In genomic region chr11:120167659-120168058, GRCh38 we compare ENCODE assay signal across 24 cellular contexts. TPM values are rescaled to one million over a fixed set of nuclear protein-coding genes. Genes with fewer than 3 reads are reported as not detected.
"Had no signal": no experiment of that assay in that cellular context is flagged by ENCODE, and none has a peak within 500 bp of the region (broad histone marks: within the 10 kb centered on the region; RNA-seq: fewer than 3 reads in every experiment).

No MANE protein-coding gene starts in this region.

- DNase-seq: activated CD4-positive, alpha-beta T cell treated with anti-CD3 and anti-CD28 coated beads for 48 hours; activated CD8-positive, alpha-beta T cell treated with anti-CD3 and anti-CD28 coated beads for 36 hours; activated naive CD4-positive, alpha-beta T cell treated with Interleukin-2 at 50 U/mL for 16 hours; activated naive CD8-positive, alpha-beta T cell treated with anti-CD3 and anti-CD28 coated beads, Interleukin-2, amount 10 ng/mL, durations not matched to agents 7 days and 5 days; activated T-cell treated with anti-CD3 and anti-CD28 coated beads, Interleukin-2, amount 50 U/mL, for 1 hour; amygdala; endodermal cell; hypothalamus; kidney glomerular epithelial cell; mesendoderm; naive thymus-derived CD4-positive, alpha-beta T cell; pancreas; stimulated activated CD4-positive, alpha-beta T cell treated with anti-CD3 and anti-CD28 coated beads, Interleukin-4, amount 100 ng/mL, for 24 hours; stomach; upper lobe of left lung had no signal

- H3K27me3 ChIP-seq: pancreas had no signal

- H3K9me3 ChIP-seq: neutrophil, pancreas had no signal

- ATAC-seq: activated CD8-positive, alpha-beta T cell treated with anti-CD3 and anti-CD28 coated beads for 36 hours; activated T-helper 17 cell treated with anti-CD3 and anti-CD28 coated beads, Interleukin-2, amount 50 U/mL, for 72 hours; naive thymus-derived CD4-positive, alpha-beta T cell; pancreas; sciatic nerve; stimulated activated effector memory CD8-positive, alpha-beta T cell treated with anti-CD3 and anti-CD28 coated beads, Interleukin-12 subunit alpha, Interleukin-12 subunit beta, amount 100 ng/mL, for 72 hours had no signal

- H3K27ac ChIP-seq: epithelial cell of prostate, neutrophil, pancreas, stomach, upper lobe of left lung had no signal

- H3K4me3 ChIP-seq: upper lobe of left lung had no signal

- H3K36me3 ChIP-seq: neutrophil, pancreas, stomach, upper lobe of left lung had no signal

RNA-seq across cellular contexts. Expression of gene TRIM29, which starts 29.7 kb away (rescaled TPM):
- total RNA-seq: activated CD8-positive, alpha-beta T cell treated with anti-CD3 and anti-CD28 coated beads for 36 hours; activated naive CD8-positive, alpha-beta T cell treated with anti-CD3 and anti-CD28 coated beads, Interleukin-2, amount 10 ng/mL, durations not matched to agents 7 days and 5 days; activated T-helper 17 cell treated with anti-CD3 and anti-CD28 coated beads, Interleukin-2, amount 50 U/mL, for 72 hours; cardiac septum; endodermal cell; frontal cortex; naive thymus-derived CD4-positive, alpha-beta T cell; pulmonary artery endothelial cell; T-helper 2 cell treated with Interferon-gamma antibody and Interleukin-4, amounts not matched to agents 100 ng/mL and 5 ng/mL, for 36 hours had no signal
- polyA plus RNA-seq: naive thymus-derived CD4-positive, alpha-beta T cell had no signal
